Comparison of ENCODE assay signal across 28 cellular contexts in the genomic region with DNA sequence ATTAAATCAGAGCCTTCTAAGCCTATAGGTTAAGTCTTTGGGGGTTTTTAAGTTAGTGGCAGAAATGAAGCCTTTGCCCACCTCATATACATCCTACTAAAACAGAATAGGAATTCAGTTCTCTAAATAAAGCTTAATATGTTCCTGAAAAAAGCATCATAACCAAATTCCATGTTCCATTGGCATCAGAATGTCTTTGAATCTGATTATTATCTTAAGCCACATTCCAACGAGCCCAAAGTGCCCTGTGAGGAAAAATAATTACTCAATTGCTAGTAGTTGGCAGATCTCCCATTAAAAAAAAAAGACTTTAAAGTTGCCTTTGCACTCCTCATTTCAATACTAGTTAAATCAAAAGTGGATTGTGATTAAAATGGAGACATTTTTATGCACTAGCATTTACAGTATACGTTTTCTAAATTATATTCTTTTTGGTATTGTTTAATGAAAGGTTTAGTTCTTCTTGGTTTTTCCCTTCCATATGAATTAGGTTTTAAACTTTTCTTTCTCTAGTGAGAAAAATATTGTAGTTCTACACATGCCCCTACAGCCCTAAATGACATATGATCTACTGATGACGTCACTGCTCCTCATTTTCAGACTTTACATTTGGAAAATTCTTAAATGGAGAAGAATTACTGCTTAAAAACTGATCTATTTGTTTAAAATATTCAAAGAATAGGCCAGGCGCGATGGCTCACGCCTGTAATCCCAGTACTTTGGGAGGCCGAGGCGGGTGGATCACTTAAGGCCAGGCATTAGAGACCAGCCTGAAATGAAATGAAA. TPM values are rescaled to one million over a fixed set of nuclear protein-coding genes. Genes with fewer than 3 reads are reported as not detected.
DNase-seq lines count a peak whose midpoint lies in the region; ATAC-seq and TF ChIP-seq lines count a peak whose summit lies in the region.
"Had no signal": no experiment of that assay in that cellular context is flagged by ENCODE, and none has a peak within 500 bp of the region (broad histone marks: within the 10 kb centered on the region; RNA-seq: fewer than 3 reads in every experiment).

No MANE protein-coding gene starts in this region.

- H3K9me3 ChIP-seq in A673 (ENCODE audit: low read depth, low read length, poor library complexity, severe bottlenecking) (no peaks in the 10 kb centered on the region), HEK293 (ENCODE audit: control insufficient read depth, insufficient read depth, low read depth, low read length) (no peaks in the 10 kb centered on the region)
- H3K9me3 ChIP-seq: BLaER1, body of pancreas had no signal

- no peak overlapping the region for H3K27ac ChIP-seq in A673 (ENCODE audit: low read depth, low read length, poor library complexity, severe bottlenecking)
- no peak overlapping the region for H3K27ac ChIP-seq in HEK293 (ENCODE audit: extremely low read depth, low read depth, low read length)
- H3K27ac ChIP-seq: BLaER1, body of pancreas, neural progenitor cell, PC-9 had no signal

- no peaks in the 10 kb centered on the region for H3K36me3 ChIP-seq in A673 (ENCODE audit: insufficient read depth, low read length, poor library complexity, severe bottlenecking)
- no peaks in the 10 kb centered on the region for H3K36me3 ChIP-seq in HEK293 (ENCODE audit: control insufficient read depth in 2 of 2, insufficient read depth in 1 of 2, low read length in 2 of 2)
- H3K36me3 ChIP-seq: BLaER1, neural progenitor cell had no signal

- TF ChIP-seq CTCF in A673 (conservative IDR thresholded peaks at IDR 0.05; ENCODE audit: low read depth, low read length): no peak
- no peak for TF ChIP-seq CTCF in HEK293 (tag by site-specific recombination; IDR thresholded peaks at IDR 0.05)
- no peak for TF ChIP-seq CTCF in fibroblast of pulmonary artery (IDR thresholded peaks at IDR 0.05; ENCODE audit: low read length, missing control alignments)

- H3K4me3 ChIP-seq in A673 (ENCODE audit: low read depth, low read length, poor library complexity, severe bottlenecking) (no peak overlapping the region), HEK293 (ENCODE audit: low read depth, low read length) (no peak overlapping the region), fibroblast of pulmonary artery (replicated peaks; ENCODE audit: low read depth, low read length) (no peak overlapping the region)
- H3K4me3 ChIP-seq: BLaER1, body of pancreas, neural progenitor cell, PC-9 had no signal

- DNase-seq in A673 (ENCODE audit: low spot score) (peak; percentile 49), astrocyte of the hippocampus (ENCODE audit: low read depth, low spot score) (peak; percentile 56), fibroblast of pulmonary artery (ENCODE audit: low read depth) (peak; percentile 30), AML-193 (lab: John Stamatoyannopoulos, UW) (no peak)
- DNase-seq in stimulated activated CD4-positive, alpha-beta T cell treated with anti-CD3 and anti-CD28 coated beads, Interleukin-15, amount 100 ng/mL, for 24 hours: no peak
- DNase-seq: activated B cell treated with CpG ODN at 0.5 μM for 24 hours; activated CD4-positive, alpha-beta T cell treated with anti-CD3 and anti-CD28 coated beads, Interleukin-2, amount 50 U/mL, for 4 hours; activated CD8-positive, alpha-beta memory T cell treated with anti-CD3 and anti-CD28 coated beads, Interleukin-2, amount 50 U/mL, for 4 hours; body of pancreas; COR-L47; DMS79; effector CD8-positive, alpha-beta T cell; glutamatergic neuron; H7; left cardiac atrium; mammary epithelial cell; NCI-H2081; NCI-H510A treated with DMSO at 0.1 percent for 48 hours; PC-9; posterior cingulate gyrus; Right ventricle myocardium superior had no signal

- POLR2A ChIA-PET in A673 (lab: Charles Lee; ENCODE audit: low non-redundant PET) (interaction anchor here (0.7 kb wide), 1 partner anchor 353 kb away, joined by 5 read pairs; no protein-coding TSS in a partner anchor), HEK293 (lab: Yijun Ruan, JAX) (no interaction called here)

- ATAC-seq in HG02885 (IDR thresholded peaks at IDR 0.05; ENCODE audit: poor library complexity, unreplicated experiment) (no peak), GM21825 (IDR thresholded peaks at IDR 0.05; ENCODE audit: unreplicated experiment) (no peak)
- ATAC-seq: body of pancreas, esophagus mucosa, left cardiac atrium had no signal

- no peaks in the 10 kb centered on the region for H3K27me3 ChIP-seq in A673 (replicated peaks; ENCODE audit: insufficient read depth, low read depth, low read length, poor library complexity)
- H3K27me3 ChIP-seq: BLaER1, body of pancreas, neural progenitor cell had no signal

- H3K4me1 ChIP-seq in A673 (ENCODE audit: insufficient read depth, low read length, poor library complexity, severe bottlenecking) (peaks cover 8% of the 10 kb centered on the region), HEK293 (ENCODE audit: control insufficient read depth, insufficient read depth, low read length) (peaks cover 10% of the 10 kb centered on the region)
- H3K4me1 ChIP-seq: BLaER1, neural progenitor cell had no signal

- no TSS peak for BruUV-seq in A673 (replicated peaks; lab: Mats Ljungman, UMichigan)

- intact Hi-C loops in A673 (cut with micrococcal nuclease; ENCODE audit: unreplicated experiment): no loop called here

- CTCF ChIA-PET in A673 (lab: Charles Lee) (no interaction called here), HEK293 (lab: Yijun Ruan, JAX) (interaction anchor here (0.6 to 2.2 kb wide), 6 partner anchors 10 to 171 kb away, joined by 3 to 8 read pairs (median 3); no protein-coding TSS in a partner anchor)

TF ChIP-seq in HEK293, 187 proteins besides CTCF, POLR2A, EP300 and RAD21:
- TF ChIP-seq ZNF776 (tag by site-specific recombination; IDR thresholded peaks at IDR 0.05; ENCODE audit: borderline replicate concordance) (no peak), ZBTB21 (tag by site-specific recombination; IDR thresholded peaks at IDR 0.05) (0 out of 2 replicates have a peak, but pooled peaks have one; percentile 27), KLF8 (tag by site-specific recombination; IDR thresholded peaks at IDR 0.05) (no peak), ZNF629 (tag by site-specific recombination; IDR thresholded peaks at IDR 0.05) (peak; percentile 61), SALL2 (tag by site-specific recombination; IDR thresholded peaks at IDR 0.05; ENCODE audit: borderline replicate concordance) (no peak), ZBTB8A (tag by site-specific recombination; IDR thresholded peaks at IDR 0.05) (no peak), ZNF10 (tag by site-specific recombination; IDR thresholded peaks at IDR 0.05) (no peak)
- TF ChIP-seq, protein P1, sequence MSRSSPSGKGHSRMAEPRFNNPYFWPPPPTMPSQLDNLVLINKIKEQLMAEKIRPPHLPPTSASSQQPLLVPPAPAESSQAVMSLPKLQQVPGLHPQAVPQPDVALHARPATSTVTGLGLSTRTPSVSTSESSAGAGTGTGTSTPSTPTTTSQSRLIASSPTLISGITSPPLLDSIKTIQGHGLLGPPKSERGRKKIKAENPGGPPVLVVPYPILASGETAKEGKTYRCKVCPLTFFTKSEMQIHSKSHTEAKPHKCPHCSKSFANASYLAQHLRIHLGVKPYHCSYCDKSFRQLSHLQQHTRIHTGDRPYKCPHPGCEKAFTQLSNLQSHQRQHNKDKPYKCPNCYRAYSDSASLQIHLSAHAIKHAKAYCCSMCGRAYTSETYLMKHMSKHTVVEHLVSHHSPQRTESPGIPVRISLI (tag by site-specific recombination; IDR thresholded peaks at IDR 0.05): 0 out of 2 replicates have a peak, but pooled peaks have one; percentile 11
- TF ChIP-seq, protein P2, sequence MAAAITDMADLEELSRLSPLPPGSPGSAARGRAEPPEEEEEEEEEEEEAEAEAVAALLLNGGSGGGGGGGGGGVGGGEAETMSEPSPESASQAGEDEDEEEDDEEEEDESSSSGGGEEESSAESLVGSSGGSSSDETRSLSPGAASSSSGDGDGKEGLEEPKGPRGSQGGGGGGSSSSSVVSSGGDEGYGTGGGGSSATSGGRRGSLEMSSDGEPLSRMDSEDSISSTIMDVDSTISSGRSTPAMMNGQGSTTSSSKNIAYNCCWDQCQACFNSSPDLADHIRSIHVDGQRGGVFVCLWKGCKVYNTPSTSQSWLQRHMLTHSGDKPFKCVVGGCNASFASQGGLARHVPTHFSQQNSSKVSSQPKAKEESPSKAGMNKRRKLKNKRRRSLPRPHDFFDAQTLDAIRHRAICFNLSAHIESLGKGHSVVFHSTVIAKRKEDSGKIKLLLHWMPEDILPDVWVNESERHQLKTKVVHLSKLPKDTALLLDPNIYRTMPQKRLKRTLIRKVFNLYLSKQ (tag by site-specific recombination; IDR thresholded peaks at IDR 0.05; ENCODE audit: borderline replicate concordance): no peak
- TF ChIP-seq, protein P3, sequence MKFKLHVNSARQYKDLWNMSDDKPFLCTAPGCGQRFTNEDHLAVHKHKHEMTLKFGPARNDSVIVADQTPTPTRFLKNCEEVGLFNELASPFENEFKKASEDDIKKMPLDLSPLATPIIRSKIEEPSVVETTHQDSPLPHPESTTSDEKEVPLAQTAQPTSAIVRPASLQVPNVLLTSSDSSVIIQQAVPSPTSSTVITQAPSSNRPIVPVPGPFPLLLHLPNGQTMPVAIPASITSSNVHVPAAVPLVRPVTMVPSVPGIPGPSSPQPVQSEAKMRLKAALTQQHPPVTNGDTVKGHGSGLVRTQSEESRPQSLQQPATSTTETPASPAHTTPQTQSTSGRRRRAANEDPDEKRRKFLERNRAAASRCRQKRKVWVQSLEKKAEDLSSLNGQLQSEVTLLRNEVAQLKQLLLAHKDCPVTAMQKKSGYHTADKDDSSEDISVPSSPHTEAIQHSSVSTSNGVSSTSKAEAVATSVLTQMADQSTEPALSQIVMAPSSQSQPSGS (tag by site-specific recombination; IDR thresholded peaks at IDR 0.05; ENCODE audit: low read depth): peak; percentile 71; the same call in 1 of the 2 replicates

RNA-seq across cellular contexts. Expression of a gene that starts 54.3 kb away (rescaled TPM):
- 0.28 TPM in 1 of 2 replicates, not detected in the other for total RNA-seq in A673 (2021)
- total RNA-seq: activated B cell treated with CpG ODN at 0.5 μM for 24 hours; activated T-helper 2 cell treated with anti-CD3 and anti-CD28 coated beads, Interferon-gamma antibody, Interleukin-2, Interleukin-4, amounts not matched to agents 10 μg/mL and 5 μg/mL and 100 μg/mL, durations not matched to agents 14 hours and 24 hours and 36 hours; body of pancreas; esophagus mucosa; H7; left cardiac atrium; mammary epithelial cell; PC-9; Right ventricle myocardium superior had no signal

Comparison
In these comparisons a context has a peak if more than half of its experiments do, and no peak if none do; other contexts are left out.
1. DNase-seq: peak in A673 (single experiment), astrocyte of the hippocampus (single experiment) and fibroblast of pulmonary artery (single experiment); none in stimulated activated CD4-positive, alpha-beta T cell treated with anti-CD3 and anti-CD28 coated beads, Interleukin-15, amount 100 ng/mL, for 24 hours (single experiment) and AML-193 (0 of 2).